In genomic region chr1:224506141-224506814, GRCh38 we compare ENCODE assay signal across 21 cellular contexts.
DNase-seq lines count a peak whose midpoint lies in the region; ATAC-seq, FAIRE-seq and TF ChIP-seq lines count a peak whose summit lies in the region.
"Had no signal": no experiment of that assay in that cellular context is flagged by ENCODE, and none has a peak within 500 bp of the region (broad histone marks: within the 10 kb centered on the region; RNA-seq: fewer than 3 reads in every experiment).

No MANE protein-coding gene starts in this region.

- H3K27ac Mint-ChIP-seq in T-helper 17 cell, result peak overlapping the region; percentile 9
- H3K27ac Mint-ChIP-seq: activated naive CD4-positive, alpha-beta T cell treated with anti-CD3 and anti-CD28 coated beads, Interleukin-2, amount 50 U/mL, for 24 hours; natural killer cell; T-helper 1 cell treated with Interleukin-12 subunit alpha and Interleukin-12 subunit beta and Interleukin-4 antibody, amounts not matched to agents 30 μg/mL and 1 μg/mL, for 36 hours had no signal

- no peak overlapping the region for H3K4me3 Mint-ChIP-seq in T-helper 17 cell
- H3K4me3 Mint-ChIP-seq: activated naive CD4-positive, alpha-beta T cell treated with anti-CD3 and anti-CD28 coated beads, Interleukin-2, amount 50 U/mL, for 24 hours; natural killer cell; T-helper 1 cell treated with Interleukin-12 subunit alpha and Interleukin-12 subunit beta and Interleukin-4 antibody, amounts not matched to agents 30 μg/mL and 1 μg/mL, for 36 hours had no signal

- H3K4me3 ChIP-seq in prostate gland, result no peak overlapping the region
- H3K4me3 ChIP-seq: left ventricle myocardium inferior, sigmoid colon had no signal

- no peaks in the 10 kb centered on the region for H3K36me3 Mint-ChIP-seq in T-helper 17 cell (ENCODE audit: low read depth)
- H3K36me3 Mint-ChIP-seq: activated naive CD4-positive, alpha-beta T cell treated with anti-CD3 and anti-CD28 coated beads, Interleukin-2, amount 50 U/mL, for 24 hours; natural killer cell had no signal

- no peak for ATAC-seq in T-helper 17 cell
- ATAC-seq in stimulated activated naive CD8-positive, alpha-beta T cell treated with anti-CD3 and anti-CD28 coated beads, Interleukin-15, Interleukin-2, amounts not matched to agents 100 U/mL and 50 U/mL, for 24 hours, result no peak
- ATAC-seq: natural killer cell had no signal

- FAIRE-seq in GM19239 (lab: Jason Lieb, UNC), result no peak
- FAIRE-seq: D721Med had no signal

- no peaks in the 10 kb centered on the region for H3K9me3 ChIP-seq in T-helper 17 cell (ENCODE audit: control insufficient read depth, low read length, poor library complexity, severe bottlenecking)
- no peaks in the 10 kb centered on the region for H3K9me3 ChIP-seq in prostate gland
- H3K9me3 ChIP-seq: left ventricle myocardium inferior, sigmoid colon had no signal

- no peak for TF ChIP-seq CTCF in prostate gland (IDR thresholded peaks at IDR 0.05)

- WGBS in prostate gland, result 47% methylated on average over 18 of the region's 18 CpGs

- peaks cover 12% of the 10 kb centered on the region for H3K4me1 ChIP-seq in prostate gland (replicated peaks)

- no peaks in the 10 kb centered on the region for H3K36me3 ChIP-seq in prostate gland
- H3K36me3 ChIP-seq: left ventricle myocardium inferior, sigmoid colon had no signal

- H3K27me3 Mint-ChIP-seq in T-helper 17 cell, result no peaks in the 10 kb centered on the region
- H3K27me3 Mint-ChIP-seq: activated naive CD4-positive, alpha-beta T cell treated with anti-CD3 and anti-CD28 coated beads, Interleukin-2, amount 50 U/mL, for 24 hours had no signal

- peak overlapping the region; percentile 10 to 19 for H3K27ac ChIP-seq in prostate gland
- H3K27ac ChIP-seq: KMS-11, left ventricle myocardium inferior had no signal

- TF ChIP-seq POLR2A in prostate gland (IDR thresholded peaks at IDR 0.05), result no peak

- intact Hi-C loops in prostate gland (cut with DNase I) (loop anchor here (10.0 kb wide), 2 partner anchors 51 to 939 kb away; no protein-coding TSS in a partner anchor), head of caudate nucleus (cut with DNase I) (no loop called here)

- no peaks in the 10 kb centered on the region for H3K27me3 ChIP-seq in prostate gland (replicated peaks; ENCODE audit: insufficient read depth)
- H3K27me3 ChIP-seq: sigmoid colon had no signal

- peaks cover 6% of the 10 kb centered on the region for H3K4me1 Mint-ChIP-seq in T-helper 17 cell

- DNase-seq in GM03348 (ENCODE audit: low spot score) (peak; percentile 40), T-helper 17 cell (no peak), fibroblast of peridontal ligament (ENCODE audit: extremely low read depth) (peak; percentile 61), prostate gland (ENCODE audit: low spot score) (peak; percentile 37), mucosa of gallbladder (ENCODE audit: low spot score) (no peak), GM19239 (ENCODE audit: insufficient read length, low spot score) (no peak), head of caudate nucleus (no peak)
- no peak for DNase-seq in stimulated activated naive CD8-positive, alpha-beta T cell treated with anti-CD3 and anti-CD28 coated beads, Interleukin-15, Interleukin-2, amounts not matched to agents 100 U/mL and 50 U/mL, for 24 hours
- DNase-seq: caudate nucleus; hypothalamus; left ventricle myocardium inferior; natural killer cell; NCI-H1417 treated with DMSO at 0.1 percent for 48 hours; NCI-H526; RPMI8226; sigmoid colon; stimulated activated naive CD4-positive, alpha-beta T cell had no signal

Comparison
In these comparisons a context has a peak if more than half of its experiments do, and no peak if none do; other contexts are left out.
1. DNase-seq: peak in GM03348 (single experiment), fibroblast of peridontal ligament (single experiment) and prostate gland (single experiment); none in T-helper 17 cell (0 of 3), mucosa of gallbladder (single experiment), GM19239 (single experiment), head of caudate nucleus (0 of 42) and stimulated activated naive CD8-positive, alpha-beta T cell treated with anti-CD3 and anti-CD28 coated beads, Interleukin-15, Interleukin-2, amounts not matched to agents 100 U/mL and 50 U/mL, for 24 hours (single experiment).